ENCODE assay signal across 18 cellular contexts in the genomic region with DNA sequence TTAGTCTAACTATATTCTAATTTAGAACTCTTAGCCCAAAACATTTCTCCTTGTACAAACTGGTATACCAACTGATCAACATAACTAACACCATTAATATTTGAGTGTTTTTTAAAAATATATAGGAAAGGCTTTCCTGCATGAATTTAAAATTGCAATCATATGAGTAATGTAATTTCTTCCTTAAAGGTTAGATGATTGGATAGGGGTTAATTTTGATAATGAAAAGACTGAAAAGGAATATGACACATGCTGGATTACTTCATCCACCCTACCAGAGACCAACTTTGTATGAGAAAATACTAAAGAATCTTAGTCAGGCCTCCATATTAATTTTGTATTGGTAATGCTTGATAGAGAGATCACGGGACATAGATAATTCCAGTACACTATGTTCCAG. TPM values are rescaled to one million over a fixed set of nuclear protein-coding genes. Genes with fewer than 3 reads are reported as not detected.
DNase-seq lines count a peak whose midpoint lies in the region; ATAC-seq and TF ChIP-seq lines count a peak whose summit lies in the region.
"Had no signal": no experiment of that assay in that cellular context is flagged by ENCODE, and none has a peak within 500 bp of the region (broad histone marks: within the 10 kb centered on the region; RNA-seq: fewer than 3 reads in every experiment).

No MANE protein-coding gene starts in this region.

- no peak for TF ChIP-seq CTCF in brain microvascular endothelial cell (IDR thresholded peaks at IDR 0.05; ENCODE audit: low read depth, low read length, missing control alignments)
- no peak for TF ChIP-seq CTCF in neural progenitor cell (IDR thresholded peaks at IDR 0.05)

- H3K9me3 Mint-ChIP-seq in neural progenitor cell = no peaks in the 10 kb centered on the region

- H3K9me3 ChIP-seq in neural progenitor cell (ENCODE audit: low read depth) = no peaks in the 10 kb centered on the region
- H3K9me3 ChIP-seq: SJSA1 had no signal

- no peaks in the 10 kb centered on the region for H4K20me1 ChIP-seq in neural progenitor cell (ENCODE audit: low read depth)

- H3K36me3 ChIP-seq in brain microvascular endothelial cell (replicated peaks) = no peaks in the 10 kb centered on the region
- H3K36me3 ChIP-seq in neural progenitor cell = no peaks in the 10 kb centered on the region
- H3K36me3 ChIP-seq: SJSA1 had no signal

- H3K4me2 ChIP-seq in neural progenitor cell = no peak overlapping the region

- no peak for ATAC-seq in GM19023 (IDR thresholded peaks at IDR 0.05; ENCODE audit: unreplicated experiment)
- ATAC-seq: Right ventricle myocardium inferior had no signal

- H3K4me3 ChIP-seq in brain microvascular endothelial cell (ENCODE audit: low read depth, low read length) (no peak overlapping the region), neural progenitor cell (no peak overlapping the region)
- H3K4me3 ChIP-seq: SJSA1 had no signal

- no peak overlapping the region for H3K4me3 Mint-ChIP-seq in neural progenitor cell
- H3K4me3 Mint-ChIP-seq: CD4-positive, CD25-positive, alpha-beta regulatory T cell had no signal

- H3K27me3 Mint-ChIP-seq in neural progenitor cell (ENCODE audit: insufficient read depth, low read depth) = no peaks in the 10 kb centered on the region
- H3K27me3 Mint-ChIP-seq: CD4-positive, CD25-positive, alpha-beta regulatory T cell had no signal

- no peaks in the 10 kb centered on the region for H3K4me1 Mint-ChIP-seq in neural progenitor cell
- H3K4me1 Mint-ChIP-seq: CD4-positive, CD25-positive, alpha-beta regulatory T cell had no signal

- no peak overlapping the region for H2AFZ ChIP-seq in neural progenitor cell (replicated peaks)

- no peak overlapping the region for H3K27ac Mint-ChIP-seq in neural progenitor cell
- H3K27ac Mint-ChIP-seq: CD4-positive, CD25-positive, alpha-beta regulatory T cell had no signal

- H3K36me3 Mint-ChIP-seq in neural progenitor cell = no peaks in the 10 kb centered on the region
- H3K36me3 Mint-ChIP-seq: CD4-positive, CD25-positive, alpha-beta regulatory T cell had no signal

- in situ Hi-C loops in brain microvascular endothelial cell (cut with HindIII; ENCODE audit: low pct_ligation_motif_present, low sequenced_read_pairs) = no loop called here

- peak; percentile 18 for DNase-seq in HCEC 1CT
- DNase-seq in brain microvascular endothelial cell = no peak
- DNase-seq in iris pigment epithelial cell (ENCODE audit: low read depth) = peak; percentile 21
- DNase-seq in cerebellar cortex (ENCODE audit: low spot score) = no peak
- no peak for DNase-seq in cortex of kidney (lab: John Stamatoyannopoulos, UW)
- no peak for DNase-seq in neural progenitor cell (ENCODE audit: low spot score)
- DNase-seq: CD4-positive, CD25-positive, alpha-beta regulatory T cell; DMS79; Karpas-422; NCI-H1417; NCI-H1694 treated with DMSO at 0.1 percent for 48 hours; NCI-H2081 treated with DMSO at 0.1 percent for 48 hours; NCI-H446 treated with DMSO at 0.1 percent for 48 hours; NCI-H526 treated with DMSO at 0.1 percent for 48 hours; OCI-M1 had no signal

- no peaks in the 10 kb centered on the region for H3K4me1 ChIP-seq in neural progenitor cell
- H3K4me1 ChIP-seq: SJSA1 had no signal

- H3K27ac ChIP-seq in brain microvascular endothelial cell (peak overlapping the region; percentile 54), neural progenitor cell (no peak overlapping the region)
- H3K27ac ChIP-seq: SJSA1 had no signal

- H3F3A ChIP-seq in neural progenitor cell (ENCODE audit: low read depth) = no peaks in the 10 kb centered on the region

- no peak overlapping the region for H3K9ac ChIP-seq in neural progenitor cell

- H3K27me3 ChIP-seq in brain microvascular endothelial cell (replicated peaks) = no peaks in the 10 kb centered on the region
- H3K27me3 ChIP-seq in neural progenitor cell = no peaks in the 10 kb centered on the region
- H3K27me3 ChIP-seq: SJSA1 had no signal

- no peaks in the 10 kb centered on the region for H3K79me2 ChIP-seq in neural progenitor cell (ENCODE audit: low read depth)

RNA-seq across cellular contexts. Expression of gene PLS3, which starts 25.1 kb away (rescaled TPM):
- total RNA-seq in neural progenitor cell (ENCODE audit: low replicate concordance) = 138 and 222 TPM in 2 replicates

Comparison
In these comparisons a context has a peak if more than half of its experiments do, and no peak if none do; other contexts are left out.
1. DNase-seq: peak in HCEC 1CT (single experiment) and iris pigment epithelial cell (single experiment); none in brain microvascular endothelial cell (single experiment), cerebellar cortex (single experiment), cortex of kidney (single experiment) and neural progenitor cell (single experiment).